In the genomic region with DNA sequence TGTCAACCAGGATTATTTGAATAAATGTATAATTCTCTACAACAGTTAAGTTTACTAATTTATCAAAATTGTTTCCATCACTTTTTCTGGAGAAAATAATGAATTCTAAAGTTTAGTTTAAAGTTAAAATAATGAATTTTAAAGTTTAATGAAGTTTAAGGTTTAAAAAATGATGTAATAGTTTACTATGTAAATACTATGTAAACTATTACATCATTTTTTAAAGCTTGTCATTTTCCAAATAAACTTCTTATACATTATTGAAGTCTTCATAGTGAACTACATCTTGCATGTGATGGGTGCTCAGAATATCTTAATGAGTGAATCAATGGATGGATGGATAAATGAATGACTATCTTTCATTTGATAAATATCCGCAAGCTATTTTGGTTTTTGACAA, we compare ENCODE assay signal across 22 cellular contexts. TPM values are rescaled to one million over a fixed set of nuclear protein-coding genes. Genes with fewer than 3 reads are reported as not detected.
"Had no signal": no experiment of that assay in that cellular context is flagged by ENCODE, and none has a peak within 500 bp of the region (broad histone marks: within the 10 kb centered on the region; RNA-seq: fewer than 3 reads in every experiment).

No MANE protein-coding gene starts in this region.

- DNase-seq: activated CD4-positive, alpha-beta T cell treated with anti-CD3 and anti-CD28 coated beads, Interleukin-2, amount 50 U/mL, for 48 hours; activated effector memory CD4-positive, alpha-beta T cell treated with anti-CD3 and anti-CD28 coated beads, Interleukin-2, amount 50 U/mL, for 16 hours; activated naive CD8-positive, alpha-beta T cell treated with anti-CD3 and anti-CD28 coated beads, Interleukin-2, amount 10 ng/mL, durations not matched to agents 7 days and 5 days; amygdala; foreskin fibroblast; immature natural killer cell; left ventricle myocardium inferior; naive thymus-derived CD8-positive, alpha-beta T cell; spleen; stimulated activated CD4-positive, alpha-beta T cell treated with anti-CD3 and anti-CD28 coated beads, Interleukin-4, amount 100 ng/mL, for 24 hours; stimulated activated naive CD4-positive, alpha-beta T cell treated with Interleukin-2 at 50 U/mL for 16 hours; T-helper 1 cell; T-helper 9 cell had no signal

- H3K4me1 ChIP-seq: left ventricle myocardium inferior, vagina had no signal

- ATAC-seq: naive thymus-derived CD8-positive, alpha-beta T cell; WTC11 had no signal

- H3K27ac ChIP-seq: left ventricle myocardium inferior, neural progenitor cell, thoracic aorta, vagina had no signal

- H3K4me3 Mint-ChIP-seq: activated naive CD8-positive, alpha-beta T cell treated with anti-CD3 and anti-CD28 coated beads, Interleukin-2, amount 10 ng/mL, durations not matched to agents 7 days and 5 days; immature natural killer cell; neural progenitor cell; type B pancreatic cell; WTC11 had no signal

- H3K27ac Mint-ChIP-seq: immature natural killer cell, neural progenitor cell, type B pancreatic cell, WTC11 had no signal

- H3K9me3 ChIP-seq: left ventricle myocardium inferior, spleen, thoracic aorta, vagina had no signal

- H3K27me3 Mint-ChIP-seq: activated naive CD8-positive, alpha-beta T cell treated with anti-CD3 and anti-CD28 coated beads, Interleukin-2, amount 10 ng/mL, durations not matched to agents 7 days and 5 days; type B pancreatic cell had no signal

- H3K4me3 ChIP-seq: left ventricle myocardium inferior, neural progenitor cell, spleen, thoracic aorta, vagina had no signal

- H3K36me3 Mint-ChIP-seq: immature natural killer cell, neural progenitor cell, type B pancreatic cell, WTC11 had no signal

- H3K27me3 ChIP-seq: neural progenitor cell, spleen, vagina had no signal

- H3K9me3 Mint-ChIP-seq: immature natural killer cell, neural progenitor cell had no signal

- H3K36me3 ChIP-seq: left ventricle myocardium inferior, neural progenitor cell, spleen, thoracic aorta, vagina had no signal

RNA-seq across cellular contexts. Expression of gene CD28, which starts 38.8 kb away (rescaled TPM):
- total RNA-seq: bronchial epithelial cell, epithelial cell of proximal tubule, fibroblast of lung, renal cortical epithelial cell had no signal
